Comparison of ENCODE assay signal across 7 cellular contexts in genomic region chr14:72892103-72892878, GRCh38. TPM values are rescaled to one million over a fixed set of nuclear protein-coding genes. Genes with fewer than 3 reads are reported as not detected.
DNase-seq lines count a peak whose midpoint lies in the region; ATAC-seq and TF ChIP-seq lines count a peak whose summit lies in the region.

No MANE protein-coding gene starts in this region.

- TF ChIP-seq CTCF in mammary epithelial cell (conservative IDR thresholded peaks at IDR 0.05 in 1 of 2, IDR thresholded peaks at IDR 0.05 in 1 of 2; ENCODE audit: extremely low read depth in 1 of 2, insufficient read depth in 1 of 2, low read depth in 1 of 2, low read length in 2 of 2) = no peak
- no peak for TF ChIP-seq CTCF in right lobe of liver (IDR thresholded peaks at IDR 0.05)

- H3K79me2 ChIP-seq in mammary epithelial cell (ENCODE audit: insufficient read depth, low read length) = no peaks in the 10 kb centered on the region

- H4K20me1 ChIP-seq in mammary epithelial cell (ENCODE audit: insufficient read depth, low read length) = no peaks in the 10 kb centered on the region

- H3K9me3 ChIP-seq in SK-N-MC (ENCODE audit: low read depth, low read length) (no peaks in the 10 kb centered on the region), mammary epithelial cell (replicated peaks; ENCODE audit: insufficient read depth, low read length) (no peaks in the 10 kb centered on the region), right lobe of liver (no peaks in the 10 kb centered on the region)

- H3K4me1 Mint-ChIP-seq in stimulated activated naive CD8-positive, alpha-beta T cell treated with anti-CD3 and anti-CD28 coated beads, Interleukin-15, amount 100 ng/mL, for 72 hours = peaks cover 17% of the 10 kb centered on the region

- no peak for TF ChIP-seq POLR2A in right lobe of liver (IDR thresholded peaks at IDR 0.05)

- H3K36me3 ChIP-seq in H7 (replicated peaks; ENCODE audit: control insufficient read depth, insufficient read depth, low read length) = no peaks in the 10 kb centered on the region
- no peaks in the 10 kb centered on the region for H3K36me3 ChIP-seq in SK-N-MC (ENCODE audit: insufficient read depth, low read length)
- no peaks in the 10 kb centered on the region for H3K36me3 ChIP-seq in mammary epithelial cell (ENCODE audit: insufficient read depth, low read length)
- no peaks in the 10 kb centered on the region for H3K36me3 ChIP-seq in right lobe of liver

- ATAC-seq in right lobe of liver = no peak
- ATAC-seq in stimulated activated naive CD8-positive, alpha-beta T cell treated with anti-CD3 and anti-CD28 coated beads, Interleukin-15, amount 100 ng/mL, for 72 hours = no peak
- no peak for ATAC-seq in HG03460 (IDR thresholded peaks at IDR 0.05; ENCODE audit: unreplicated experiment)

- H3K4me3 Mint-ChIP-seq in stimulated activated naive CD8-positive, alpha-beta T cell treated with anti-CD3 and anti-CD28 coated beads, Interleukin-15, amount 100 ng/mL, for 72 hours = peak overlapping the region; percentile 83 to 96

- H3K9me3 Mint-ChIP-seq in stimulated activated naive CD8-positive, alpha-beta T cell treated with anti-CD3 and anti-CD28 coated beads, Interleukin-15, amount 100 ng/mL, for 72 hours = peaks cover 0 to 1% of the 10 kb centered on the region in 2 donors

- H3K9ac ChIP-seq in SK-N-MC (ENCODE audit: insufficient read length) = peak overlapping the region; percentile 67
- H3K9ac ChIP-seq in mammary epithelial cell (ENCODE audit: insufficient read depth, low read length) = peak overlapping the region; percentile 40

- peak overlapping the region; percentile 99 for H3K4me2 ChIP-seq in mammary epithelial cell (ENCODE audit: insufficient read depth, low read depth, low read length)

- 1% methylated on average over 47 of the region's 47 CpGs for WGBS in mammary epithelial cell (ENCODE audit: low coverage, missing lambda C conversion rate)
- under 1% methylated on average over 24 of the region's 47 CpGs for WGBS in right lobe of liver (ENCODE audit: insufficient coverage, low coverage, low lambda C conversion rate, missing lambda C conversion rate)

- H3K4me3 ChIP-seq in H7 (ENCODE audit: insufficient read depth, low read depth, low read length) = peak overlapping the region; percentile 57
- H3K4me3 ChIP-seq in SK-N-MC = peak overlapping the region; percentile 91
- peak overlapping the region; percentile 68 to 99 (median 94) for H3K4me3 ChIP-seq in mammary epithelial cell (replicated peaks in 1 of 3; ENCODE audit: insufficient read depth in 1 of 3, low read depth in 2 of 3, low read length in 3 of 3)
- peak overlapping the region; percentile 55 to 93 (median 78) for H3K4me3 ChIP-seq in right lobe of liver

- in situ Hi-C loops in mammary epithelial cell (cut with MboI; ENCODE audit: low sequenced_read_pairs in 2 of 2) = no loop called here

- DNase-seq in H7 (peak; percentile 63), SK-N-MC (ENCODE audit: low read depth, low spot score) (no peak), mammary epithelial cell (peak; percentile 58), right lobe of liver (peak in 2 of 3 donors; percentile 31 to 56), SIG-M5 treated with dmso at 0.1 percent for 504 hours (lab: John Stamatoyannopoulos, UW; ENCODE audit: unreplicated experiment) (no peak)
- DNase-seq in stimulated activated naive CD8-positive, alpha-beta T cell treated with anti-CD3 and anti-CD28 coated beads, Interleukin-15, amount 100 ng/mL, for 72 hours = peak; percentile 24 to 28

- peaks cover 50% of the 10 kb centered on the region for H3K27me3 Mint-ChIP-seq in stimulated activated naive CD8-positive, alpha-beta T cell treated with anti-CD3 and anti-CD28 coated beads, Interleukin-15, amount 100 ng/mL, for 72 hours

- H3K27me3 ChIP-seq in H7 (ENCODE audit: control insufficient read depth, insufficient read depth, low read length) (peaks cover 54% of the 10 kb centered on the region), mammary epithelial cell (ENCODE audit: insufficient read depth, low read length) (no peaks in the 10 kb centered on the region), right lobe of liver (no peaks in the 10 kb centered on the region)

- dilution Hi-C loops in mammary epithelial cell (cut with HindIII; ENCODE audit: low sequenced_read_pairs) = no loop called here

- H3K4me1 ChIP-seq in mammary epithelial cell (ENCODE audit: insufficient read depth, low read length) (peaks cover 19% of the 10 kb centered on the region), right lobe of liver (peaks cover 0 to 16% (median 0%) of the 10 kb centered on the region in 4 donors)

- CTCF ChIA-PET in mammary epithelial cell (lab: Charles Lee; ENCODE audit: low non-redundant PET) = no interaction called here

- H3K27ac ChIP-seq in SK-N-MC = peak overlapping the region; percentile 59; the same call in 1 of the 2 replicates
- no peak overlapping the region for H3K27ac ChIP-seq in mammary epithelial cell (ENCODE audit: insufficient read depth, low read depth, low read length)
- H3K27ac ChIP-seq in right lobe of liver = no peak overlapping the region

- H2AFZ ChIP-seq in mammary epithelial cell (ENCODE audit: low read depth, low read length) = peak overlapping the region; percentile 97

- peak overlapping the region in 1 of 2 donors; percentile 66 for H3K27ac Mint-ChIP-seq in stimulated activated naive CD8-positive, alpha-beta T cell treated with anti-CD3 and anti-CD28 coated beads, Interleukin-15, amount 100 ng/mL, for 72 hours

- intact Hi-C loops in mammary epithelial cell (cut with micrococcal nuclease) = loop anchor here (1.0 to 5.0 kb wide), 5 partner anchors 90 to 347 kb away; no protein-coding TSS in a partner anchor
- intact Hi-C loops in right lobe of liver (cut with DNase I) = no loop called here

- no TSS peak for BruUV-seq in mammary epithelial cell (replicated peaks; lab: Mats Ljungman, UMichigan)

RNA-seq across cellular contexts. Expression of gene DPF3, which starts 1.6 kb away (rescaled TPM):
- total RNA-seq in H7 (2014; rRNA removed; shearing (Covaris generic)) = 0.55 and 0.59 TPM in 2 replicates
- 1 to 10 TPM; 1.8 to 1.9 TPM for total RNA-seq in mammary epithelial cell
- polyA plus RNA-seq in mammary epithelial cell = 0.57 TPM
- polyA minus RNA-seq in mammary epithelial cell = 3.2 TPM
- total RNA-seq in right lobe of liver = 1 to 10 TPM; 1.2 to 5.7 (median 2.9) TPM

RNA-seq across cellular contexts. Expression of gene DCAF4, which starts 34.0 kb away (rescaled TPM):
- total RNA-seq in H7 (2014; rRNA removed; shearing (Covaris generic)) = 13.2 and 14.0 TPM in 2 replicates
- total RNA-seq in mammary epithelial cell = 10 to 100 TPM; 24.1 to 46.7 TPM
- 28.2 TPM for polyA plus RNA-seq in mammary epithelial cell
- polyA minus RNA-seq in mammary epithelial cell = 37.1 TPM
- total RNA-seq in right lobe of liver = 10 to 100 TPM in 4 of 6 experiments, 1 to 10 TPM in 2; 5.8 to 13.6 (median 10.5) TPM

Comparison
In these comparisons a context has a peak if more than half of its experiments do, and no peak if none do; other contexts are left out.
1. DNase-seq: peak in H7 (single experiment), mammary epithelial cell (single experiment), right lobe of liver (2 of 3) and stimulated activated naive CD8-positive, alpha-beta T cell treated with anti-CD3 and anti-CD28 coated beads, Interleukin-15, amount 100 ng/mL, for 72 hours (2 of 2); none in SK-N-MC (single experiment) and SIG-M5 treated with dmso at 0.1 percent for 504 hours (single experiment).
2. Peak in every context shown above with its lines, with median percentiles within 50 percentile points of each other: H3K4me3 ChIP-seq.